ENCODE assay signal across 8 cellular contexts in the genomic region with DNA sequence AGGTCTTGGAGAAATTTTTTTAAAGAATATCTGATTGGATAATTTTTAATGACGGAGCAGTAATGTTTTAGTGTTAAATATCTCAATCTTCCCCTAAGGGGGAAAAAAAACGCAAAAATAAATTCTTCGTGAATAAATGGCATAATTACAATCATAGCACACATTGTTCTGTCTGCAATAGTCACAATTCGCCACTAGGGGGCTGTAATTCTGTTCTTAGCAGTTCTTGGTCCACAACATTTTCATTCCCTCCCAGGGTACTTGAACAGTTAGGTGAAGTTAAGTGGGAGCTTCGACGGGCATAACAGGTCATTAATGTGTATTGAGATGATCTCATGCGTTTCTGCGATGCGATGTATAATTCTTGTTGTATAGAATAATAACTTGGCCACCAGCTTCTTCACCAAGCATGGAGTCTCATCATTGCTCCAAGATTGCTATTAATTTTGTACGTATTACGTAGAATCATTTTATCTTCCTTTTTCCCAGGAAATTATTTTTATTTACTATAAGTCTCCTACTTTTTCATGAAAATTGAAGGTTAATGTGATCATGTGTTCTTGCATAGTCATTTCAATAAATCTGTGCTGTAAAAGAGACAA. TPM values are rescaled to one million over a fixed set of nuclear protein-coding genes. Genes with fewer than 3 reads are reported as not detected.
A peak's percentile ranks its signal among the peaks of the same experiment; 100 is the strongest.
DNase-seq lines count a peak whose midpoint lies in the region; ATAC-seq and TF ChIP-seq lines count a peak whose summit lies in the region.

No MANE protein-coding gene starts in this region.

- DNase-seq in NCI-H2081 (lab: John Stamatoyannopoulos, UW) (peak; percentile 48 to 71), NCI-H2081 treated with DMSO at 0.1 percent for 48 hours (lab: John Stamatoyannopoulos, UW) (no peak), SJCRH30 (peak; percentile 24 to 67), fibroblast of lung (ENCODE audit: low read depth in 2 of 2) (peak; percentile 19 to 51), progenitor cell of endocrine pancreas (ENCODE audit: low spot score, unreplicated experiment) (peak; percentile 15), middle frontal gyrus (ENCODE audit: extremely low spot score, low spot score) (no peak)

- TF ChIP-seq CTCF in fibroblast of lung (conservative IDR thresholded peaks at IDR 0.05 in 1 of 2, IDR thresholded peaks at IDR 0.05 in 1 of 2; ENCODE audit: low read depth in 1 of 2, low read length in 2 of 2) (peak; percentile 59 to 65), progenitor cell of endocrine pancreas (IDR thresholded peaks at IDR 0.05; ENCODE audit: unreplicated experiment) (peak; percentile 82)

- H3K36me3 ChIP-seq in SJCRH30, result no peaks in the 10 kb centered on the region
- no peaks in the 10 kb centered on the region for H3K36me3 ChIP-seq in fibroblast of lung (ENCODE audit: control insufficient read depth, insufficient read depth, low read length)

- peaks cover 21% of the 10 kb centered on the region for H3K27me3 Mint-ChIP-seq in progenitor cell of endocrine pancreas

- no peaks in the 10 kb centered on the region for H3K79me2 ChIP-seq in fibroblast of lung (ENCODE audit: control insufficient read depth, insufficient read depth, low read length)

- no peaks in the 10 kb centered on the region for H3K27me3 ChIP-seq in SJCRH30
- H3K27me3 ChIP-seq in fibroblast of lung (ENCODE audit: control insufficient read depth, insufficient read depth, low read length), result no peaks in the 10 kb centered on the region

- peak; percentile 89 for ATAC-seq in GM18870 (IDR thresholded peaks at IDR 0.05; ENCODE audit: unreplicated experiment)
- peak; percentile 53 for ATAC-seq in HG03575 (IDR thresholded peaks at IDR 0.05; ENCODE audit: extremely low read depth, insufficient number of reproducible peaks, low FRiP score, unreplicated experiment)

- no peak overlapping the region for H3K4me2 ChIP-seq in fibroblast of lung (ENCODE audit: extremely low read depth, insufficient read depth, low read length)

- H3K9me3 Mint-ChIP-seq in progenitor cell of endocrine pancreas (ENCODE audit: low read depth), result no peaks in the 10 kb centered on the region

- no peak overlapping the region for H2AFZ ChIP-seq in fibroblast of lung (ENCODE audit: low read length)

- no peaks in the 10 kb centered on the region for H4K20me1 ChIP-seq in fibroblast of lung (ENCODE audit: control insufficient read depth, extremely low read depth, insufficient read depth, low read length)

- no peaks in the 10 kb centered on the region for H3K36me3 Mint-ChIP-seq in progenitor cell of endocrine pancreas (ENCODE audit: insufficient read depth)

- no peak overlapping the region for H3K9ac ChIP-seq in fibroblast of lung (ENCODE audit: insufficient read depth, low read length)

- no peak overlapping the region for H3K4me3 Mint-ChIP-seq in progenitor cell of endocrine pancreas (ENCODE audit: low read depth)

- H3K4me1 Mint-ChIP-seq in progenitor cell of endocrine pancreas (ENCODE audit: low read depth), result peaks cover 2% of the 10 kb centered on the region

- H3K4me1 ChIP-seq in SJCRH30, result no peaks in the 10 kb centered on the region
- H3K4me1 ChIP-seq in fibroblast of lung (ENCODE audit: control insufficient read depth, extremely low read depth, insufficient read depth, low read length), result no peaks in the 10 kb centered on the region

- no peak overlapping the region for H3K27ac Mint-ChIP-seq in progenitor cell of endocrine pancreas

- H3K27ac ChIP-seq in SJCRH30 (no peak overlapping the region), fibroblast of lung (ENCODE audit: insufficient read depth, low read length) (no peak overlapping the region)

- H3K4me3 ChIP-seq in SJCRH30, result no peak overlapping the region
- H3K4me3 ChIP-seq in fibroblast of lung (replicated peaks in 1 of 4; ENCODE audit: control extremely low read depth in 1 of 4, insufficient read depth in 1 of 4, low read depth in 3 of 4, low read length in 4 of 4), result no peak overlapping the region

- H3K9me3 ChIP-seq in SJCRH30 (replicated peaks) (no peaks in the 10 kb centered on the region), fibroblast of lung (ENCODE audit: control insufficient read depth, insufficient read depth, low read depth, low read length) (no peaks in the 10 kb centered on the region)

RNA-seq across cellular contexts. Expression of a gene that starts 27.2 kb away (rescaled TPM):
- total RNA-seq in SJCRH30 (2014; rRNA removed; shearing (Covaris generic)), result 0.04 and 0.05 TPM in 2 replicates
- total RNA-seq in fibroblast of lung (not detected in 2 replicates), progenitor cell of endocrine pancreas (0.07 and 0.09 TPM in 2 replicates)
- polyA plus RNA-seq in fibroblast of lung, result not detected in 2 replicates
- not detected in 2 replicates for polyA plus RNA-seq in fibroblast of lung (2012)
- polyA minus RNA-seq in fibroblast of lung (ENCODE audit: low replicate concordance), result not detected in 2 replicates

Comparison
In these comparisons a context has a peak if more than half of its experiments do, and no peak if none do; other contexts are left out.
1. DNase-seq: peak in NCI-H2081 (2 of 2), SJCRH30 (2 of 2), fibroblast of lung (2 of 2) and progenitor cell of endocrine pancreas (single experiment); none in NCI-H2081 treated with DMSO at 0.1 percent for 48 hours (single experiment) and middle frontal gyrus (single experiment).